Comparison of ENCODE assay signal across 16 cellular contexts in the genomic region with DNA sequence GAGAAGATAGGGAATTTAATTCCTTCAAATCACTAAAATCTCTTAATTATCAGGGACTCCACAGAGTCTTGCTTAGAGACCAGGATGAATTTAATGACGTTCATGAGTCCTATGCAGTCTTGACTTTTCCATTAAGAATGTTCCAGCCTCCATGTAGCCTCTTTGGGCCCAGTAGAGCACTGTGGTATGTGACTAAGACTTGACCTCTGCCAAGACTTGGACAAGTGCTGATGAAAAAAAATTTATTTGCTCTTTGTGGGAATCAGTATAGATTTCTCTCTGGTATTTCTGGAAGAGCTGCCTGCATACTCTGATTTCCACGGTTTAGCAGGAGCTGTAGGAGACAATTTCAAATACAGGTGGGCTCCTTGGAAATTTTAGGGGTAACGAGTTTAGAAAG. TPM values are rescaled to one million over a fixed set of nuclear protein-coding genes. Genes with fewer than 3 reads are reported as not detected.
"Had no signal": no experiment of that assay in that cellular context is flagged by ENCODE, and none has a peak within 500 bp of the region (broad histone marks: within the 10 kb centered on the region; RNA-seq: fewer than 3 reads in every experiment).

No MANE protein-coding gene starts in this region.

- H3K36me3 Mint-ChIP-seq: activated naive CD4-positive, alpha-beta T cell treated with anti-CD3 and anti-CD28 coated beads, Interleukin-2, amount 50 U/mL, for 72 hours; mesothelial cell of epicardium had no signal

- ATAC-seq: activated naive CD4-positive, alpha-beta T cell treated with anti-CD3 and anti-CD28 coated beads, Interleukin-2, amount 50 U/mL, for 72 hours; esophagus mucosa; lower lobe of right lung; stimulated activated naive CD8-positive, alpha-beta T cell treated with anti-CD3 and anti-CD28 coated beads, Interleukin-15, Interleukin-2, amounts not matched to agents 100 U/mL and 50 U/mL, for 24 hours; upper lobe of right lung had no signal

- H3K4me3 Mint-ChIP-seq: mesothelial cell of epicardium; neural crest cell; T-helper 1 cell treated with Interleukin-12 subunit alpha and Interleukin-12 subunit beta and Interleukin-4 antibody, amounts not matched to agents 30 μg/mL and 1 μg/mL, for 36 hours had no signal

- H3K27ac Mint-ChIP-seq: activated naive CD4-positive, alpha-beta T cell treated with anti-CD3 and anti-CD28 coated beads, Interleukin-2, amount 50 U/mL, for 72 hours; mesothelial cell of epicardium; T-helper 1 cell treated with Interleukin-12 subunit alpha and Interleukin-12 subunit beta and Interleukin-4 antibody, amounts not matched to agents 30 μg/mL and 1 μg/mL, for 36 hours had no signal

- H3K4me1 Mint-ChIP-seq: neural crest cell had no signal

- DNase-seq: activated effector memory CD4-positive, alpha-beta T cell treated with Interleukin-2 at 50 U/mL for 16 hours; activated T-cell treated with anti-CD3 and anti-CD28 coated beads, Interleukin-2, amount 50 U/mL, for 1 hour; amygdala; hippocampal formation; lower lobe of right lung; stimulated activated CD4-positive, alpha-beta T cell treated with anti-CD3 and anti-CD28 coated beads, Interleukin-2, amount 100 ng/mL, for 48 hours; stimulated activated naive CD8-positive, alpha-beta T cell treated with anti-CD3 and anti-CD28 coated beads, Interleukin-15, Interleukin-2, amounts not matched to agents 100 U/mL and 50 U/mL, for 24 hours; testis; upper lobe of right lung had no signal

RNA-seq across cellular contexts. Expression of gene CHRDL1, which starts 40.6 kb away (rescaled TPM):
- total RNA-seq: activated naive CD4-positive, alpha-beta T cell treated with anti-CD3 and anti-CD28 coated beads, Interleukin-2, amount 50 U/mL, for 72 hours; myocyte; pulmonary artery endothelial cell had no signal
